In genomic region chr16:50121721-50122445, GRCh38 we compare ENCODE assay signal across 9 cellular contexts. TPM values are rescaled to one million over a fixed set of nuclear protein-coding genes. Genes with fewer than 3 reads are reported as not detected.
A peak's percentile ranks its signal among the peaks of the same experiment; 100 is the strongest.
DNase-seq lines count a peak whose midpoint lies in the region; ATAC-seq and TF ChIP-seq lines count a peak whose summit lies in the region.
"Had no signal": no experiment of that assay in that cellular context is flagged by ENCODE, and none has a peak within 500 bp of the region (broad histone marks: within the 10 kb centered on the region; RNA-seq: fewer than 3 reads in every experiment).

No MANE protein-coding gene starts in this region.

- peak; percentile 54 for ATAC-seq in HG03039 (IDR thresholded peaks at IDR 0.05; ENCODE audit: unreplicated experiment)

- no peak overlapping the region for H4K8ac ChIP-seq in mesenchymal stem cell (ENCODE audit: low read length)

- H3K9me3 Mint-ChIP-seq in Calu3 (ENCODE audit: low read depth, unreplicated experiment): no peaks in the 10 kb centered on the region
- H3K9me3 Mint-ChIP-seq: CD8-positive, alpha-beta memory T cell had no signal

- no peak overlapping the region for H2BK120ac ChIP-seq in mesenchymal stem cell (ENCODE audit: low read depth, low read length)

- H3K4me2 ChIP-seq in PC-9 (no peak overlapping the region), mesenchymal stem cell (ENCODE audit: low read length, poor library complexity, severe bottlenecking) (no peak overlapping the region)

- 68% methylated on average over 14 of the region's 14 CpGs for WGBS in mesenchymal stem cell

- H3K4me3 ChIP-seq in PC-9: no peak overlapping the region
- H3K4me3 ChIP-seq in mesenchymal stem cell (ENCODE audit: insufficient read depth in 1 of 2, low read depth in 1 of 2, low read length in 2 of 2): no peak overlapping the region

- no peak overlapping the region for H3K9ac ChIP-seq in mesenchymal stem cell (ENCODE audit: low read length)

- H2AFZ ChIP-seq in PC-9: no peak overlapping the region
- H2AFZ ChIP-seq in mesenchymal stem cell (ENCODE audit: low read depth, low read length): no peak overlapping the region

- H2BK15ac ChIP-seq in mesenchymal stem cell (ENCODE audit: low read depth, poor library complexity, severe bottlenecking): no peak overlapping the region

- no peak overlapping the region for H2BK12ac ChIP-seq in mesenchymal stem cell (ENCODE audit: low read length in 2 of 2)

- no peak overlapping the region for H3K27ac Mint-ChIP-seq in Calu3 (ENCODE audit: unreplicated experiment)

- H3K18ac ChIP-seq in mesenchymal stem cell (ENCODE audit: low read depth in 1 of 2, low read length in 2 of 2): no peak overlapping the region

- H3K4me1 ChIP-seq in PC-9 (replicated peaks; ENCODE audit: insufficient read depth) (no peaks in the 10 kb centered on the region), mesenchymal stem cell (ENCODE audit: control insufficient read depth, insufficient read depth, low read depth, low read length) (no peaks in the 10 kb centered on the region)

- H3K4me1 Mint-ChIP-seq in Calu3 (ENCODE audit: low read depth, unreplicated experiment): no peaks in the 10 kb centered on the region

- H3K27me3 ChIP-seq in PC-9 (ENCODE audit: insufficient read depth, low read depth) (no peaks in the 10 kb centered on the region), mesenchymal stem cell (ENCODE audit: control insufficient read depth in 1 of 2, insufficient read depth in 1 of 2, low read length in 2 of 2) (peaks cover 0 to 3% of the 10 kb centered on the region in 2 experiments)

- no peaks in the 10 kb centered on the region for H4K20me1 ChIP-seq in PC-9 (ENCODE audit: insufficient read depth)

- no peak overlapping the region for H2AK5ac ChIP-seq in mesenchymal stem cell (ENCODE audit: low read length, severe bottlenecking)

- no peaks in the 10 kb centered on the region for H3K36me3 Mint-ChIP-seq in Calu3 (ENCODE audit: insufficient read depth, unreplicated experiment)
- H3K36me3 Mint-ChIP-seq: CD8-positive, alpha-beta memory T cell had no signal

- H3K36me3 ChIP-seq in PC-9 (ENCODE audit: low read depth) (no peaks in the 10 kb centered on the region), mesenchymal stem cell (ENCODE audit: control insufficient read depth in 1 of 2, insufficient read depth in 2 of 2, low read depth in 1 of 2, low read length in 2 of 2) (no peaks in the 10 kb centered on the region)

- POLR2A ChIA-PET in PC-9 (lab: Charles Lee; ENCODE audit: unreplicated experiment): no interaction called here

- no TSS peak for BruUV-seq in Calu3 (replicated peaks; lab: Mats Ljungman, UMichigan)
- no TSS peak for BruUV-seq in PC-9 (replicated peaks; lab: Mats Ljungman, UMichigan)

- H3K79me1 ChIP-seq in mesenchymal stem cell (replicated peaks; ENCODE audit: low read length, poor library complexity, severe bottlenecking): no peaks in the 10 kb centered on the region

- H3K23ac ChIP-seq in mesenchymal stem cell (ENCODE audit: low read length in 2 of 2): no peak overlapping the region

- H3K4me3 Mint-ChIP-seq in Calu3 (ENCODE audit: low read depth, unreplicated experiment): no peak overlapping the region

- H3K14ac ChIP-seq in mesenchymal stem cell (ENCODE audit: low read length in 2 of 2): no peak overlapping the region

- no peak for TF ChIP-seq CTCF in Calu3 (IDR thresholded peaks at IDR 0.05; ENCODE audit: unreplicated experiment)
- TF ChIP-seq CTCF in PC-9 (conservative IDR thresholded peaks at IDR 0.05): no peak

- no peaks in the 10 kb centered on the region; the same call in 1 of the 2 replicates for H3K9me2 ChIP-seq in PC-9 (ENCODE audit: insufficient read depth)

- H3F3A ChIP-seq in PC-9 (ENCODE audit: insufficient read depth, low read depth): no peaks in the 10 kb centered on the region

- H4K91ac ChIP-seq in mesenchymal stem cell (ENCODE audit: low read length): no peak overlapping the region

- H3K9me3 ChIP-seq in PC-9 (ENCODE audit: insufficient read depth, low read depth): no peaks in the 10 kb centered on the region
- no peaks in the 10 kb centered on the region for H3K9me3 ChIP-seq in mesenchymal stem cell (ENCODE audit: control insufficient read depth, low read length)

- DNase-seq in stimulated activated CD4-positive, alpha-beta T cell treated with anti-CD3 and anti-CD28 coated beads, Interleukin-12 subunit alpha, Interleukin-12 subunit beta, amount 100 ng/mL, for 48 hours (ENCODE audit: low read depth in 2 of 3, low spot score in 1 of 3): peak; percentile 16 to 28 (median 24)
- no peak for DNase-seq in stimulated activated CD4-positive, alpha-beta T cell treated with anti-CD3 and anti-CD28 coated beads, Interleukin-12 subunit alpha, Interleukin-12 subunit beta, amount 100 ng/mL, for 4 hours
- DNase-seq in activated T-cell treated with anti-CD3 and anti-CD28 coated beads for 48 hours (ENCODE audit: low read depth): peak; percentile 25
- DNase-seq in NCI-H1417 (lab: John Stamatoyannopoulos, UW): no peak
- no peak for DNase-seq in Calu3
- DNase-seq in PC-9: no peak
- no peak for DNase-seq in mesenchymal stem cell

- H3K79me2 ChIP-seq in PC-9 (ENCODE audit: low read depth): no peaks in the 10 kb centered on the region

- CTCF ChIA-PET in Calu3 (lab: Charles Lee) (interaction anchor here (1.2 kb wide), 1 partner anchor 30 kb away, joined by 3 read pairs; no protein-coding TSS in a partner anchor), PC-9 (lab: Charles Lee) (no interaction called here)

- no peak overlapping the region for H2BK5ac ChIP-seq in mesenchymal stem cell (ENCODE audit: low read depth, low read length, poor library complexity, severe bottlenecking)

- no peak overlapping the region for H3K4ac ChIP-seq in mesenchymal stem cell (ENCODE audit: low read depth in 1 of 2, low read length in 2 of 2)

- peaks cover 14% of the 10 kb centered on the region for H3K27me3 Mint-ChIP-seq in Calu3 (ENCODE audit: unreplicated experiment)

- no peak overlapping the region for H3K27ac ChIP-seq in PC-9
- H3K27ac ChIP-seq in mesenchymal stem cell (ENCODE audit: low read length, poor library complexity, severe bottlenecking): no peak overlapping the region

- intact Hi-C loops in Calu3 (cut with micrococcal nuclease; ENCODE audit: unreplicated experiment) (no loop called here), PC-9 (cut with micrococcal nuclease; ENCODE audit: unreplicated experiment) (no loop called here)

RNA-seq across cellular contexts. Expression of gene TENT4B, which starts 31.2 kb away (rescaled TPM):
- total RNA-seq in Calu3 (2022) (21.7 and 24.4 TPM in 2 replicates), PC-9 (2021) (6.1 and 11.4 TPM in 2 replicates)
- polyA plus RNA-seq in mesenchymal stem cell (2013, experiment 1 of 2): 5.6 TPM
- 5.8 TPM for polyA plus RNA-seq in mesenchymal stem cell (2013, experiment 2 of 2)

RNA-seq across cellular contexts. Expression of gene HEATR3, which starts 56.1 kb away (rescaled TPM):
- total RNA-seq in Calu3 (2022) (27.3 and 28.3 TPM in 2 replicates), PC-9 (2021) (11.5 and 14.3 TPM in 2 replicates)
- 11.5 TPM for polyA plus RNA-seq in mesenchymal stem cell (2013, experiment 1 of 2)
- polyA plus RNA-seq in mesenchymal stem cell (2013, experiment 2 of 2): 11.6 TPM

Comparison
In these comparisons a context has a peak if more than half of its experiments do, and no peak if none do; other contexts are left out.
1. DNase-seq: peak in stimulated activated CD4-positive, alpha-beta T cell treated with anti-CD3 and anti-CD28 coated beads, Interleukin-12 subunit alpha, Interleukin-12 subunit beta, amount 100 ng/mL, for 48 hours (3 of 3) and activated T-cell treated with anti-CD3 and anti-CD28 coated beads for 48 hours (single experiment); none in stimulated activated CD4-positive, alpha-beta T cell treated with anti-CD3 and anti-CD28 coated beads, Interleukin-12 subunit alpha, Interleukin-12 subunit beta, amount 100 ng/mL, for 4 hours (single experiment), NCI-H1417 (0 of 3), Calu3 (single experiment), PC-9 (0 of 2) and mesenchymal stem cell (single experiment).